16 cellular contexts compared by ENCODE assay signal in the genomic region with DNA sequence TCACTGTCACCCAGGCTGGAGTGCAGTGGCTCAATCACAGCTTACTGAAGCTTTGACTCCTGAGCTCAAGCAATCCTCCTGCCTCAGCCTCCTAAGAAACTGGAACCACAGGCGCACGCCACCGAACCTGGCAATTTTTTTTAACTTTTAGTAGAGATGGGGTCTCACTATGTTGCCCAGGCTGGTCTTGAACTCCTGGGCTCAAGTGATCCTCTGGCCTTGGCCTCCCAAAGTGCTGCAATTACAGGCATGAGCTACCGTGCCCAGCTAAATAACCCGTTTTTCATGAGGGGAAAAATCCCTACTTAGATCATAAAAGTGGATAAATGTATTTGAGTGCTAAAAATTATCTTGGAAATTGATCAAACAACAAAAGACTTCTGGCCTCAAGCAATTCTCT.
DNase-seq lines count a peak whose midpoint lies in the region; ATAC-seq, FAIRE-seq and TF ChIP-seq lines count a peak whose summit lies in the region.
"Had no signal": no experiment of that assay in that cellular context is flagged by ENCODE, and none has a peak within 500 bp of the region (broad histone marks: within the 10 kb centered on the region; RNA-seq: fewer than 3 reads in every experiment).

No MANE protein-coding gene starts in this region.

- WGBS in HepG2 (ENCODE audit: low lambda C conversion rate), result 88% methylated on average over 5 of the region's 5 CpGs
- WGBS in right lobe of liver (ENCODE audit: insufficient coverage, low coverage, low lambda C conversion rate, missing lambda C conversion rate), result 96% methylated on average over 4 of the region's 5 CpGs

- H3K4me1 ChIP-seq in HepG2 (ENCODE audit: insufficient read depth, low read length) (no peaks in the 10 kb centered on the region), right lobe of liver (peaks cover 0 to 17% (median 2%) of the 10 kb centered on the region in 4 donors), ascending aorta (peaks cover 0 to 2% of the 10 kb centered on the region in 2 donors)
- H3K4me1 ChIP-seq: BLaER1 had no signal

- H3K9me3 Mint-ChIP-seq in WTC11 (no peaks in the 10 kb centered on the region), osteocyte (ENCODE audit: unreplicated experiment) (no peaks in the 10 kb centered on the region), type B pancreatic cell (no peaks in the 10 kb centered on the region)
- H3K9me3 Mint-ChIP-seq: CD4-positive, CD25-positive, alpha-beta regulatory T cell; CD8-positive, alpha-beta memory T cell; GM23338; H9; HFFc6 had no signal

- FAIRE-seq in HepG2 (lab: Jason Lieb, UNC), result no peak
- FAIRE-seq: GM12892 had no signal

- H3K27me3 ChIP-seq in HepG2 (ENCODE audit: control insufficient read depth in 1 of 2, insufficient read depth in 2 of 2, low read length in 2 of 2), result no peaks in the 10 kb centered on the region; a peak in 1 of 5 replicates
- H3K27me3 ChIP-seq in right lobe of liver, result no peaks in the 10 kb centered on the region
- no peaks in the 10 kb centered on the region for H3K27me3 ChIP-seq in ascending aorta
- H3K27me3 ChIP-seq: BLaER1 had no signal

- H3K4me3 ChIP-seq in HepG2 (replicated peaks in 1 of 3; ENCODE audit: insufficient read depth in 1 of 3, low read depth in 2 of 3, low read length in 3 of 3), result no peak overlapping the region
- no peak overlapping the region for H3K4me3 ChIP-seq in right lobe of liver
- no peak overlapping the region for H3K4me3 ChIP-seq in ascending aorta
- H3K4me3 ChIP-seq: BLaER1, GM23338 had no signal

- peaks cover 10 to 19% of the 10 kb centered on the region in 2 experiments for H3K36me3 ChIP-seq in HepG2 (replicated peaks in 1 of 2; ENCODE audit: control insufficient read depth in 1 of 2, insufficient read depth in 2 of 2, low read length in 2 of 2)
- peaks cover 0 to 20% (median 10%) of the 10 kb centered on the region in 4 donors for H3K36me3 ChIP-seq in right lobe of liver
- peaks cover 0 to 8% of the 10 kb centered on the region in 2 donors for H3K36me3 ChIP-seq in ascending aorta
- H3K36me3 ChIP-seq: BLaER1 had no signal

- intact Hi-C loops in HepG2 (cut with micrococcal nuclease; ENCODE audit: unreplicated experiment), result loop anchor here (1.0 to 2.0 kb wide), 5 partner anchors 93 to 690 kb away; partner anchors contain the start of genes DOCK4 and ZNF277
- intact Hi-C loops in right lobe of liver (cut with DNase I), result no loop called here
- intact Hi-C loops in ascending aorta (cut with DNase I), result loop anchor here (1.0 kb wide), 1 partner anchor 93 kb away; no protein-coding TSS in a partner anchor

- POLR2A ChIA-PET in HepG2 (lab: Yijun Ruan, JAX) (interaction anchor here (1.4 kb wide), 1 partner anchor 92 kb away, joined by 3 read pairs; no protein-coding TSS in a partner anchor), WTC11 (lab: Charles Lee) (interaction anchor here (0.9 kb wide), 1 partner anchor 688 kb away, joined by 4 read pairs; the partner anchor contains the start of gene IFRD1)

- TF ChIP-seq CTCF in HepG2 (CRISPR knock-in tag; IDR thresholded peaks at IDR 0.05), result no peak
- no peak for TF ChIP-seq CTCF in right lobe of liver (IDR thresholded peaks at IDR 0.05)
- TF ChIP-seq CTCF in WTC11 (IDR thresholded peaks at IDR 0.05), result no peak
- TF ChIP-seq CTCF in osteocyte (IDR thresholded peaks at IDR 0.05), result no peak
- TF ChIP-seq CTCF in ascending aorta (IDR thresholded peaks at IDR 0.05), result no peak
- no peak for TF ChIP-seq CTCF in type B pancreatic cell (conservative IDR thresholded peaks at IDR 0.05)

- no peak overlapping the region for H3K27ac Mint-ChIP-seq in WTC11
- H3K27ac Mint-ChIP-seq in osteocyte (ENCODE audit: unreplicated experiment), result peak overlapping the region; percentile 10
- no peak overlapping the region for H3K27ac Mint-ChIP-seq in type B pancreatic cell
- H3K27ac Mint-ChIP-seq: B cell; CD4-positive, CD25-positive, alpha-beta regulatory T cell; CD8-positive, alpha-beta memory T cell; GM23338; H9; HFFc6 had no signal

- TF ChIP-seq EP300 in HepG2 (IDR thresholded peaks at IDR 0.05; ENCODE audit: low read depth in 2 of 2, low read length in 2 of 2), result no peak
- TF ChIP-seq EP300 in HepG2 (CRISPR knock-in tag; IDR thresholded peaks at IDR 0.05; ENCODE audit: borderline replicate concordance), result no peak

- TF ChIP-seq POLR2A in HepG2 (IDR thresholded peaks at IDR 0.05; ENCODE audit: insufficient read depth in 1 of 2, low read depth in 2 of 2, low read length in 2 of 2) (no peak), right lobe of liver (IDR thresholded peaks at IDR 0.05) (no peak)

- CTCF ChIA-PET in HepG2 (lab: Yijun Ruan, JAX; ENCODE audit: low intra/inter-chr PET ratio, low total read pairs), result interaction anchor here (2.3 to 2.8 kb wide), 2 partner anchors 93 to 652 kb away, joined by 15 to 16 read pairs; no protein-coding TSS in a partner anchor
- CTCF ChIA-PET in WTC11 (lab: Charles Lee), result interaction anchor here (0.8 to 2.2 kb wide), 22 partner anchors 9 to 733 kb away, joined by 3 to 111 read pairs (median 4); partner anchors contain the start of genes DOCK4 and IFRD1

- ATAC-seq in HepG2, result no peak
- no peak for ATAC-seq in right lobe of liver
- no peak for ATAC-seq in WTC11

- H3K36me3 Mint-ChIP-seq in WTC11 (no peaks in the 10 kb centered on the region; the same call in 1 of the 2 replicates), osteocyte (ENCODE audit: unreplicated experiment) (peaks cover 23% of the 10 kb centered on the region), type B pancreatic cell (peaks cover 12% of the 10 kb centered on the region)
- H3K36me3 Mint-ChIP-seq: CD4-positive, CD25-positive, alpha-beta regulatory T cell; CD8-positive, alpha-beta memory T cell had no signal

- H3K4me3 Mint-ChIP-seq in WTC11 (no peak overlapping the region), osteocyte (ENCODE audit: unreplicated experiment) (no peak overlapping the region), type B pancreatic cell (no peak overlapping the region)
- H3K4me3 Mint-ChIP-seq: B cell; CD4-positive, CD25-positive, alpha-beta regulatory T cell; CD8-positive, alpha-beta memory T cell; GM23338; H9; HFFc6 had no signal

- no TSS peak for BruUV-seq in HepG2 (replicated peaks; lab: Mats Ljungman, UMichigan)

- no peaks in the 10 kb centered on the region for H3K79me2 ChIP-seq in HepG2 (ENCODE audit: insufficient read depth, low read length)

- H3K9me3 ChIP-seq in HepG2 (ENCODE audit: low read length) (no peaks in the 10 kb centered on the region), right lobe of liver (no peaks in the 10 kb centered on the region), ascending aorta (no peaks in the 10 kb centered on the region)
- H3K9me3 ChIP-seq: BLaER1 had no signal

- H3K27me3 Mint-ChIP-seq in WTC11 (ENCODE audit: low read depth), result no peaks in the 10 kb centered on the region
- no peaks in the 10 kb centered on the region for H3K27me3 Mint-ChIP-seq in osteocyte (ENCODE audit: unreplicated experiment)
- H3K27me3 Mint-ChIP-seq in type B pancreatic cell, result no peaks in the 10 kb centered on the region
- H3K27me3 Mint-ChIP-seq: B cell had no signal

- no peak overlapping the region for H3K4me2 ChIP-seq in HepG2 (ENCODE audit: low read depth, low read length)
- H3K4me2 ChIP-seq: BLaER1, GM23338 had no signal

- H3K4me1 Mint-ChIP-seq in WTC11 (peaks cover 2% of the 10 kb centered on the region), osteocyte (ENCODE audit: unreplicated experiment) (peaks cover 26% of the 10 kb centered on the region), type B pancreatic cell (ENCODE audit: unreplicated experiment) (peaks cover 1% of the 10 kb centered on the region)
- H3K4me1 Mint-ChIP-seq: B cell; CD4-positive, CD25-positive, alpha-beta regulatory T cell; CD8-positive, alpha-beta memory T cell had no signal

- no peak overlapping the region for H2AFZ ChIP-seq in HepG2 (ENCODE audit: low read length)
- H2AFZ ChIP-seq: GM23338 had no signal

- no peak overlapping the region for H3K9ac ChIP-seq in HepG2 (ENCODE audit: insufficient read depth, low read depth, low read length)
- H3K9ac ChIP-seq: BLaER1 had no signal

- in situ Hi-C loops in HepG2 (cut with HindIII; ENCODE audit: extremely low pct_ligation_motif_present, low pct_unique_long_range_greater_than_20kb), result loop anchor here (5.0 kb wide), 1 partner anchor 95 kb away; no protein-coding TSS in a partner anchor

- DNase-seq in HepG2 (ENCODE audit: low spot score) (no peak), right lobe of liver (no peak), WTC11 (ENCODE audit: low spot score) (no peak), osteocyte (ENCODE audit: extremely low spot score, unreplicated experiment) (no peak), ascending aorta (ENCODE audit: low spot score in 2 of 2) (no peak), type B pancreatic cell (ENCODE audit: extremely low spot score, unreplicated experiment) (no peak)
- DNase-seq: CD8-positive, alpha-beta memory T cell had no signal

- no peak for TF ChIP-seq RAD21 in HepG2 (CRISPR knock-in tag; IDR thresholded peaks at IDR 0.05)

- H4K20me1 ChIP-seq in HepG2 (ENCODE audit: insufficient read depth, low read length), result no peaks in the 10 kb centered on the region
- H4K20me1 ChIP-seq: BLaER1 had no signal

- H3K27ac ChIP-seq in HepG2 (ENCODE audit: extremely low read length, insufficient read depth, low read length) (no peak overlapping the region), right lobe of liver (no peak overlapping the region), ascending aorta (no peak overlapping the region)
- H3K27ac ChIP-seq: 22Rv1, BLaER1, C4-2B had no signal

TF ChIP-seq in HepG2, 621 proteins besides CTCF, POLR2A, EP300 and RAD21:
- no peak for TF ChIP-seq ZNF230 (CRISPR knock-in tag; IDR thresholded peaks at IDR 0.05)
- TF ChIP-seq, protein P1, sequence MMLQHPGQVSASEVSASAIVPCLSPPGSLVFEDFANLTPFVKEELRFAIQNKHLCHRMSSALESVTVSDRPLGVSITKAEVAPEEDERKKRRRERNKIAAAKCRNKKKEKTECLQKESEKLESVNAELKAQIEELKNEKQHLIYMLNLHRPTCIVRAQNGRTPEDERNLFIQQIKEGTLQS (CRISPR knock-in tag; IDR thresholded peaks at IDR 0.05), result no peak
- peak; percentile 64; the same call in 1 of the 2 replicates for TF ChIP-seq ZNF121 (CRISPR knock-in tag; IDR thresholded peaks at IDR 0.05)

TF ChIP-seq in WTC11, 78 proteins besides CTCF, POLR2A, EP300 and RAD21:
- TF ChIP-seq NR3C1 (CRISPR knock-in tag; conservative IDR thresholded peaks at IDR 0.05; ENCODE audit: low read depth) (no peak), ZNF121 (CRISPR knock-in tag; IDR thresholded peaks at IDR 0.05) (peak; percentile 83)

Comparison
In these comparisons a context has a peak if more than half of its experiments do, and no peak if none do; other contexts are left out.
1. intact Hi-C loops: an anchor here in HepG2 (1.0 to 2.0 kb wide) and ascending aorta (1.0 kb wide); none called in right lobe of liver.
2. Of the 50 proteins assayed by ChIP-seq in both HepG2 and WTC11: peak only in HepG2: none; only in WTC11: none; in both: ZNF121; in neither: 49.